30 cellular contexts compared by ENCODE assay signal in genomic region chr10:102508506-102508905, GRCh38. TPM values are rescaled to one million over a fixed set of nuclear protein-coding genes. Genes with fewer than 3 reads are reported as not detected.
DNase-seq lines count a peak whose midpoint lies in the region; ATAC-seq and TF ChIP-seq lines count a peak whose summit lies in the region.
"Had no signal": no experiment of that assay in that cellular context is flagged by ENCODE, and none has a peak within 500 bp of the region (broad histone marks: within the 10 kb centered on the region; RNA-seq: fewer than 3 reads in every experiment).

No MANE protein-coding gene starts in this region.

- no peak overlapping the region for H3K4me3 Mint-ChIP-seq in activated T-cell treated with anti-CD3 and anti-CD28 coated beads, Interleukin-2, amount 50 U/mL, for 24 hours
- H3K4me3 Mint-ChIP-seq in endothelial cell (ENCODE audit: unreplicated experiment) (peak overlapping the region; percentile 56), neural progenitor cell (no peak overlapping the region)
- H3K4me3 Mint-ChIP-seq: activated CD8-positive, alpha-beta memory T cell treated with anti-CD3 and anti-CD28 coated beads, Interleukin-2, amount 10 ng/mL, durations not matched to agents 7 days and 5 days; memory B cell; WTC11 had no signal

- no peaks in the 10 kb centered on the region for H3K36me3 ChIP-seq in neural progenitor cell

- H3K9me3 Mint-ChIP-seq in activated T-cell treated with anti-CD3 and anti-CD28 coated beads, Interleukin-2, amount 50 U/mL, for 24 hours: no peaks in the 10 kb centered on the region
- H3K9me3 Mint-ChIP-seq in endothelial cell (ENCODE audit: unreplicated experiment): no peaks in the 10 kb centered on the region
- H3K9me3 Mint-ChIP-seq in neural progenitor cell: no peaks in the 10 kb centered on the region
- H3K9me3 Mint-ChIP-seq: activated naive CD4-positive, alpha-beta T cell treated with anti-CD3 and anti-CD28 coated beads, Interleukin-2, amount 50 U/mL, for 72 hours; memory B cell; WTC11 had no signal

- no peak overlapping the region for H2AFZ ChIP-seq in neural progenitor cell (replicated peaks)

- H3K27me3 Mint-ChIP-seq in activated T-cell treated with anti-CD3 and anti-CD28 coated beads, Interleukin-2, amount 50 U/mL, for 24 hours: no peaks in the 10 kb centered on the region
- H3K27me3 Mint-ChIP-seq in endothelial cell (ENCODE audit: unreplicated experiment) (peaks cover 1% of the 10 kb centered on the region), neural progenitor cell (ENCODE audit: insufficient read depth, low read depth) (no peaks in the 10 kb centered on the region)
- H3K27me3 Mint-ChIP-seq: activated CD8-positive, alpha-beta memory T cell treated with anti-CD3 and anti-CD28 coated beads, Interleukin-2, amount 10 ng/mL, durations not matched to agents 7 days and 5 days; memory B cell had no signal

- H3K79me2 ChIP-seq in neural progenitor cell (ENCODE audit: low read depth): peaks cover 73% of the 10 kb centered on the region

- H3K4me2 ChIP-seq in neural progenitor cell: peak overlapping the region; percentile 19

- H3K27me3 ChIP-seq in neural progenitor cell: no peaks in the 10 kb centered on the region
- H3K27me3 ChIP-seq: suprapubic skin had no signal

- peaks cover 16% of the 10 kb centered on the region for H3K4me1 ChIP-seq in neural progenitor cell
- H3K4me1 ChIP-seq: Caco-2 had no signal

- H3K27ac ChIP-seq in neural progenitor cell (peak overlapping the region; percentile 13), temporal lobe (ENCODE audit: low read depth, low read length) (peak overlapping the region; percentile 1)
- H3K27ac ChIP-seq: 22Rv1, suprapubic skin had no signal

- H3K9ac ChIP-seq in neural progenitor cell: no peak overlapping the region

- peaks cover 40% of the 10 kb centered on the region for H3K4me1 Mint-ChIP-seq in activated T-cell treated with anti-CD3 and anti-CD28 coated beads, Interleukin-2, amount 50 U/mL, for 24 hours (ENCODE audit: low read depth)
- H3K4me1 Mint-ChIP-seq in endothelial cell (ENCODE audit: unreplicated experiment): peaks cover 16% of the 10 kb centered on the region
- peaks cover 13% of the 10 kb centered on the region for H3K4me1 Mint-ChIP-seq in neural progenitor cell

- peaks cover 22% of the 10 kb centered on the region for H3F3A ChIP-seq in neural progenitor cell (ENCODE audit: low read depth)

- H3K36me3 Mint-ChIP-seq in activated T-cell treated with anti-CD3 and anti-CD28 coated beads, Interleukin-2, amount 50 U/mL, for 24 hours (ENCODE audit: low read depth): peaks cover 60% of the 10 kb centered on the region
- H3K36me3 Mint-ChIP-seq in endothelial cell (ENCODE audit: low read depth, unreplicated experiment) (peaks cover 20% of the 10 kb centered on the region), neural progenitor cell (peaks cover 25% of the 10 kb centered on the region)
- H3K36me3 Mint-ChIP-seq: activated naive CD4-positive, alpha-beta T cell treated with anti-CD3 and anti-CD28 coated beads, Interleukin-2, amount 50 U/mL, for 72 hours had no signal

- no peak for DNase-seq in activated T-cell treated with anti-CD3 and anti-CD28 coated beads, Interleukin-2, amount 50 U/mL, for 24 hours
- DNase-seq in activated T-cell treated with anti-CD3 and anti-CD28 coated beads, Interleukin-2, amount 50 U/mL, for 1 hour: no peak
- no peak for DNase-seq in endothelial cell (ENCODE audit: low spot score)
- peak; percentile 26 for DNase-seq in neural progenitor cell (ENCODE audit: low spot score)
- no peak for DNase-seq in germinal center (ENCODE audit: low spot score)
- DNase-seq in KG1 (lab: John Stamatoyannopoulos, UW): no peak
- DNase-seq: activated CD8-positive, alpha-beta memory T cell treated with anti-CD3 and anti-CD28 coated beads, Interleukin-2, amount 10 ng/mL, durations not matched to agents 7 days and 5 days; AML-193; Caco-2; DMS79 treated with DMSO at 0.1 percent for 48 hours; effector memory CD4-positive, alpha-beta T cell; foreskin fibroblast; HCEC 1CT; left cardiac atrium; NCI-H1092 treated with DMSO at 0.1 percent for 48 hours; NCI-H187 treated with DMSO at 0.1 percent for 48 hours; NCI-H69; stimulated activated CD4-positive, alpha-beta T cell treated with anti-CD3 and anti-CD28 coated beads, Interleukin-1b, Interleukin-23, amount 100 ng/mL, for 48 hours; SW 1271 had no signal

- ATAC-seq in GM21381 (IDR thresholded peaks at IDR 0.05; ENCODE audit: unreplicated experiment): no peak
- ATAC-seq: activated CD8-positive, alpha-beta memory T cell treated with anti-CD3 and anti-CD28 coated beads, Interleukin-2, amount 10 ng/mL, durations not matched to agents 7 days and 5 days; activated naive CD4-positive, alpha-beta T cell treated with anti-CD3 and anti-CD28 coated beads, Interleukin-2, amount 50 U/mL, for 72 hours; left cardiac atrium; WTC11 had no signal

- peaks cover 80% of the 10 kb centered on the region for H4K20me1 ChIP-seq in neural progenitor cell (ENCODE audit: low read depth)

- H3K9me3 ChIP-seq in neural progenitor cell (ENCODE audit: low read depth): no peaks in the 10 kb centered on the region
- H3K9me3 ChIP-seq: Caco-2, suprapubic skin had no signal

- H3K27ac Mint-ChIP-seq in activated T-cell treated with anti-CD3 and anti-CD28 coated beads, Interleukin-2, amount 50 U/mL, for 24 hours: peak overlapping the region; percentile 71
- no peak overlapping the region for H3K27ac Mint-ChIP-seq in endothelial cell (ENCODE audit: unreplicated experiment)
- H3K27ac Mint-ChIP-seq in neural progenitor cell: no peak overlapping the region
- H3K27ac Mint-ChIP-seq: activated naive CD4-positive, alpha-beta T cell treated with anti-CD3 and anti-CD28 coated beads, Interleukin-2, amount 50 U/mL, for 72 hours; memory B cell; WTC11 had no signal

- TF ChIP-seq CTCF in endothelial cell (IDR thresholded peaks at IDR 0.05; ENCODE audit: unreplicated experiment) (no peak), neural progenitor cell (IDR thresholded peaks at IDR 0.05) (no peak)

- H3K4me3 ChIP-seq in neural progenitor cell: no peak overlapping the region
- H3K4me3 ChIP-seq: skin epidermis, suprapubic skin had no signal

RNA-seq across cellular contexts. Expression of gene SUFU, which starts 4.7 kb away (rescaled TPM):
- 44.4 TPM for total RNA-seq in endothelial cell (ENCODE audit: unreplicated experiment)
- total RNA-seq in neural progenitor cell (ENCODE audit: low replicate concordance): 11.5 and 14.7 TPM in 2 replicates
- total RNA-seq in temporal lobe: 7.1 TPM

RNA-seq across cellular contexts. Expression of gene ACTR1A, which starts 6.0 kb away (rescaled TPM):
- total RNA-seq in endothelial cell (ENCODE audit: unreplicated experiment) (147 TPM), neural progenitor cell (ENCODE audit: low replicate concordance) (86.9 and 133 TPM in 2 replicates), temporal lobe (148 TPM)

RNA-seq across cellular contexts. Expression of gene C10orf95, which starts 57.2 kb away (rescaled TPM):
- total RNA-seq in endothelial cell (ENCODE audit: unreplicated experiment) (0.18 TPM), neural progenitor cell (ENCODE audit: low replicate concordance) (not detected in 2 replicates), temporal lobe (under 0.01 TPM)
- total RNA-seq: left cardiac atrium, M059J, myocyte, urinary bladder had no signal
